Comparison of ENCODE assay signal across 8 cellular contexts in genomic region chr16:29925173-29925804, GRCh38.
A peak's percentile ranks its signal among the peaks of the same experiment; 100 is the strongest.
DNase-seq lines count a peak whose midpoint lies in the region; ATAC-seq and TF ChIP-seq lines count a peak whose summit lies in the region.

No MANE protein-coding gene starts in this region.

- peak; percentile 2 for DNase-seq in NCI-H1092 treated with DMSO at 0.1 percent for 48 hours (lab: John Stamatoyannopoulos, UW)
- DNase-seq in NCI-H1092 (lab: John Stamatoyannopoulos, UW), result no peak
- peak; percentile 8 for DNase-seq in fibroblast of peridontal ligament (ENCODE audit: extremely low read depth)
- DNase-seq in pons (ENCODE audit: low spot score), result peak; percentile 25
- no peak for DNase-seq in SKM-1 treated with dmso at 0.1 percent for 144 hours (lab: John Stamatoyannopoulos, UW; ENCODE audit: unreplicated experiment)
- DNase-seq in NK-92 treated with Interleukin-12 subunit alpha and Interleukin-12 subunit beta, amount 100 ng/mL, for 24 hours (lab: John Stamatoyannopoulos, UW), result no peak

- peak; percentile 24 for ATAC-seq in SK-N-SH treated with all-trans-retinoic acid at 6 μM for 48 hours
- ATAC-seq in GM19463 (IDR thresholded peaks at IDR 0.05; ENCODE audit: unreplicated experiment), result no peak

TF ChIP-seq in SK-N-SH treated with all-trans-retinoic acid at 6 μM for 48 hours, 23 proteins besides CTCF, POLR2A, EP300 and RAD21:
- TF ChIP-seq ZNF8 (CRISPR knock-in tag; IDR thresholded peaks at IDR 0.05) (no peak), SNAI2 (CRISPR knock-in tag; IDR thresholded peaks at IDR 0.05) (no peak), RARB (CRISPR knock-in tag; IDR thresholded peaks at IDR 0.05) (no peak), OSR1 (CRISPR knock-in tag; IDR thresholded peaks at IDR 0.05) (no peak), ZNF70 (CRISPR knock-in tag; IDR thresholded peaks at IDR 0.05) (no peak), TCF4 (CRISPR knock-in tag; IDR thresholded peaks at IDR 0.05; ENCODE audit: borderline replicate concordance) (no peak), TOX (CRISPR knock-in tag; IDR thresholded peaks at IDR 0.05; ENCODE audit: borderline replicate concordance) (no peak), BACH2 (CRISPR knock-in tag; IDR thresholded peaks at IDR 0.05; ENCODE audit: borderline replicate concordance) (no peak), GLIS3 (CRISPR knock-in tag; IDR thresholded peaks at IDR 0.05) (no peak), CSDC2 (CRISPR knock-in tag; IDR thresholded peaks at IDR 0.05) (no peak), ISL1 (CRISPR knock-in tag; IDR thresholded peaks at IDR 0.05) (no peak), ZFP3 (CRISPR knock-in tag; IDR thresholded peaks at IDR 0.05) (no peak), ARNTL (CRISPR knock-in tag; IDR thresholded peaks at IDR 0.05; ENCODE audit: borderline replicate concordance, low read depth) (no peak), CREB5 (CRISPR knock-in tag; IDR thresholded peaks at IDR 0.05; ENCODE audit: low read depth) (no peak)
- TF ChIP-seq, protein P1, sequence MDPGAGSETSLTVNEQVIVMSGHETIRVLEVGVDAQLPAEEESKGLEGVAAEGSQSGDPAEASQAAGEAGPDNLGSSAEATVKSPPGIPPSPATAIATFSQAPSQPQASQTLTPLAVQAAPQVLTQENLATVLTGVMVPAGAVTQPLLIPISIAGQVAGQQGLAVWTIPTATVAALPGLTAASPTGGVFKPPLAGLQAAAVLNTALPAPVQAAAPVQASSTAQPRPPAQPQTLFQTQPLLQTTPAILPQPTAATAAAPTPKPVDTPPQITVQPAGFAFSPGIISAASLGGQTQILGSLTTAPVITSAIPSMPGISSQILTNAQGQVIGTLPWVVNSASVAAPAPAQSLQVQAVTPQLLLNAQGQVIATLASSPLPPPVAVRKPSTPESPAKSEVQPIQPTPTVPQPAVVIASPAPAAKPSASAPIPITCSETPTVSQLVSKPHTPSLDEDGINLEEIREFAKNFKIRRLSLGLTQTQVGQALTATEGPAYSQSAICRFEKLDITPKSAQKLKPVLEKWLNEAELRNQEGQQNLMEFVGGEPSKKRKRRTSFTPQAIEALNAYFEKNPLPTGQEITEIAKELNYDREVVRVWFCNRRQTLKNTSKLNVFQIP (CRISPR knock-in tag; IDR thresholded peaks at IDR 0.05; ENCODE audit: borderline replicate concordance, low read depth), result no peak
- TF ChIP-seq, protein P2, sequence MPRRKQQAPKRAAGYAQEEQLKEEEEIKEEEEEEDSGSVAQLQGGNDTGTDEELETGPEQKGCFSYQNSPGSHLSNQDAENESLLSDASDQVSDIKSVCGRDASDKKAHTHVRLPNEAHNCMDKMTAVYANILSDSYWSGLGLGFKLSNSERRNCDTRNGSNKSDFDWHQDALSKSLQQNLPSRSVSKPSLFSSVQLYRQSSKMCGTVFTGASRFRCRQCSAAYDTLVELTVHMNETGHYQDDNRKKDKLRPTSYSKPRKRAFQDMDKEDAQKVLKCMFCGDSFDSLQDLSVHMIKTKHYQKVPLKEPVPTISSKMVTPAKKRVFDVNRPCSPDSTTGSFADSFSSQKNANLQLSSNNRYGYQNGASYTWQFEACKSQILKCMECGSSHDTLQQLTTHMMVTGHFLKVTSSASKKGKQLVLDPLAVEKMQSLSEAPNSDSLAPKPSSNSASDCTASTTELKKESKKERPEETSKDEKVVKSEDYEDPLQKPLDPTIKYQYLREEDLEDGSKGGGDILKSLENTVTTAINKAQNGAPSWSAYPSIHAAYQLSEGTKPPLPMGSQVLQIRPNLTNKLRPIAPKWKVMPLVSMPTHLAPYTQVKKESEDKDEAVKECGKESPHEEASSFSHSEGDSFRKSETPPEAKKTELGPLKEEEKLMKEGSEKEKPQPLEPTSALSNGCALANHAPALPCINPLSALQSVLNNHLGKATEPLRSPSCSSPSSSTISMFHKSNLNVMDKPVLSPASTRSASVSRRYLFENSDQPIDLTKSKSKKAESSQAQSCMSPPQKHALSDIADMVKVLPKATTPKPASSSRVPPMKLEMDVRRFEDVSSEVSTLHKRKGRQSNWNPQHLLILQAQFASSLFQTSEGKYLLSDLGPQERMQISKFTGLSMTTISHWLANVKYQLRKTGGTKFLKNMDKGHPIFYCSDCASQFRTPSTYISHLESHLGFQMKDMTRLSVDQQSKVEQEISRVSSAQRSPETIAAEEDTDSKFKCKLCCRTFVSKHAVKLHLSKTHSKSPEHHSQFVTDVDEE (CRISPR knock-in tag; IDR thresholded peaks at IDR 0.05), result no peak

Comparison
In these comparisons a context has a peak if more than half of its experiments do, and no peak if none do; other contexts are left out.
1. DNase-seq: peak in NCI-H1092 treated with DMSO at 0.1 percent for 48 hours (single experiment), fibroblast of peridontal ligament (single experiment) and pons (single experiment); none in NCI-H1092 (single experiment), SKM-1 treated with dmso at 0.1 percent for 144 hours (single experiment) and NK-92 treated with Interleukin-12 subunit alpha and Interleukin-12 subunit beta, amount 100 ng/mL, for 24 hours (single experiment).